In the genomic region with DNA sequence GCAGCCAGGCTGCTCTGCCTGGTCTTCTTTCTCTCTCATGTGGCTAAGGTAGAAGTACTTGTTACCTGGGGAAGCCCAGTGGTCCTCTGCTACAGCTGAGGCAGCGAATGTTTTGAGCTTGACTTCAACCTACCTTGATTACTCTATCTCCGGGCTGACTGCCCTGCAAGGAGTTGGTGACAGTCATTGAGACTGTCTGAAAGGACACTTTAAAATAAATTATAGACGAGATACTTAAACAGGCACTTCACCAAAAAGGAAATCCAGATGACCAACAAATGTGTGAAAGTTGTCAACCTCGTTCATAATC, we compare ENCODE assay signal across 8 cellular contexts. TPM values are rescaled to one million over a fixed set of nuclear protein-coding genes. Genes with fewer than 3 reads are reported as not detected.
DNase-seq lines count a peak whose midpoint lies in the region; ATAC-seq and TF ChIP-seq lines count a peak whose summit lies in the region.

No MANE protein-coding gene starts in this region.

- H3K79me2 ChIP-seq in neural cell (replicated peaks; ENCODE audit: insufficient read depth, low read length) = no peaks in the 10 kb centered on the region

- H3K4me2 ChIP-seq in neural cell (ENCODE audit: low read length) = peak overlapping the region; percentile 79

- H3K36me3 ChIP-seq in neural cell (ENCODE audit: insufficient read depth, low read length) = no peaks in the 10 kb centered on the region

- peak overlapping the region; percentile 87 for H3K4me3 Mint-ChIP-seq in Calu3 (ENCODE audit: low read depth, unreplicated experiment)
- peak overlapping the region; percentile 87 for H3K4me3 Mint-ChIP-seq in central memory CD8-positive, alpha-beta T cell

- peak overlapping the region; percentile 93 for H3K4me3 ChIP-seq in neural cell (ENCODE audit: low read length)

- H3K27me3 Mint-ChIP-seq in Calu3 (ENCODE audit: unreplicated experiment) = peaks cover 21% of the 10 kb centered on the region
- peaks cover 4% of the 10 kb centered on the region for H3K27me3 Mint-ChIP-seq in central memory CD8-positive, alpha-beta T cell

- no peak for DNase-seq in Calu3
- DNase-seq in central memory CD8-positive, alpha-beta T cell (ENCODE audit: low spot score in 2 of 2) = no peak
- DNase-seq in midbrain (lab: John Stamatoyannopoulos, UW) = no peak
- no peak for DNase-seq in NCI-H2196 (lab: John Stamatoyannopoulos, UW; ENCODE audit: unreplicated experiment)

- H3K27me3 ChIP-seq in neural cell (ENCODE audit: insufficient read depth, low read depth, low read length) = no peaks in the 10 kb centered on the region

- ATAC-seq in HG03342 (IDR thresholded peaks at IDR 0.05; ENCODE audit: unreplicated experiment) = peak; percentile 50
- ATAC-seq in central memory CD8-positive, alpha-beta T cell (replicated peaks; ENCODE audit: extremely low read depth, poor library complexity, severe bottlenecking) = peak; percentile 21
- no peak for ATAC-seq in GM18858 (IDR thresholded peaks at IDR 0.05; ENCODE audit: unreplicated experiment)
- no peak for ATAC-seq in HG02938 (IDR thresholded peaks at IDR 0.05; ENCODE audit: unreplicated experiment)

- H3K27ac Mint-ChIP-seq in Calu3 (ENCODE audit: unreplicated experiment) = peak overlapping the region; percentile 14
- H3K27ac Mint-ChIP-seq in central memory CD8-positive, alpha-beta T cell (ENCODE audit: low read depth) = peak overlapping the region; percentile 49

- H3K4me1 Mint-ChIP-seq in Calu3 (ENCODE audit: low read depth, unreplicated experiment) = no peaks in the 10 kb centered on the region
- H3K4me1 Mint-ChIP-seq in central memory CD8-positive, alpha-beta T cell = peaks cover 16% of the 10 kb centered on the region

- no peak for TF ChIP-seq RAD21 in neural cell (conservative IDR thresholded peaks at IDR 0.05)

- peaks cover 17% of the 10 kb centered on the region for H3K36me3 Mint-ChIP-seq in Calu3 (ENCODE audit: insufficient read depth, unreplicated experiment)
- peaks cover 3% of the 10 kb centered on the region for H3K36me3 Mint-ChIP-seq in central memory CD8-positive, alpha-beta T cell (ENCODE audit: insufficient read depth)

- H3K9me2 ChIP-seq in neural cell (ENCODE audit: insufficient read depth, low read length) = no peaks in the 10 kb centered on the region

- H3F3A ChIP-seq in neural cell (ENCODE audit: insufficient read depth, low read length, poor library complexity, severe bottlenecking) = no peaks in the 10 kb centered on the region

- CTCF ChIA-PET in Calu3 (lab: Charles Lee) = interaction anchor here (1.4 kb wide), 1 partner anchor 60 kb away, joined by 3 read pairs; no protein-coding TSS in a partner anchor

- no peak overlapping the region for H3K27ac ChIP-seq in neural cell (ENCODE audit: low read length)

- no peaks in the 10 kb centered on the region for H3K9me3 Mint-ChIP-seq in Calu3 (ENCODE audit: low read depth, unreplicated experiment)
- no peaks in the 10 kb centered on the region for H3K9me3 Mint-ChIP-seq in central memory CD8-positive, alpha-beta T cell

- H2AFZ ChIP-seq in neural cell (ENCODE audit: low read depth, low read length) = no peak overlapping the region

- no peak for TF ChIP-seq CTCF in Calu3 (IDR thresholded peaks at IDR 0.05; ENCODE audit: unreplicated experiment)
- TF ChIP-seq CTCF in neural cell (IDR thresholded peaks at IDR 0.05; ENCODE audit: poor library complexity, severe bottlenecking) = no peak

- H4K20me1 ChIP-seq in neural cell (ENCODE audit: insufficient read depth) = no peaks in the 10 kb centered on the region

- intact Hi-C loops in Calu3 (cut with micrococcal nuclease; ENCODE audit: unreplicated experiment) = loop anchor here (2.0 kb wide), 1 partner anchor 61 kb away; no protein-coding TSS in a partner anchor

- no peak for TF ChIP-seq EP300 in neural cell (conservative IDR thresholded peaks at IDR 0.05; ENCODE audit: poor library complexity, severe bottlenecking)

- no TSS peak for BruUV-seq in Calu3 (replicated peaks; lab: Mats Ljungman, UMichigan)

- no peak overlapping the region for H3K9ac ChIP-seq in neural cell (ENCODE audit: low read length)

- no peaks in the 10 kb centered on the region for H3K9me3 ChIP-seq in neural cell (ENCODE audit: low read length)

TF ChIP-seq in neural cell, 6 proteins besides CTCF, POLR2A, EP300 and RAD21:
- no peak for TF ChIP-seq POLR2AphosphoS5 (IDR thresholded peaks at IDR 0.05)
- TF ChIP-seq, protein P1, sequence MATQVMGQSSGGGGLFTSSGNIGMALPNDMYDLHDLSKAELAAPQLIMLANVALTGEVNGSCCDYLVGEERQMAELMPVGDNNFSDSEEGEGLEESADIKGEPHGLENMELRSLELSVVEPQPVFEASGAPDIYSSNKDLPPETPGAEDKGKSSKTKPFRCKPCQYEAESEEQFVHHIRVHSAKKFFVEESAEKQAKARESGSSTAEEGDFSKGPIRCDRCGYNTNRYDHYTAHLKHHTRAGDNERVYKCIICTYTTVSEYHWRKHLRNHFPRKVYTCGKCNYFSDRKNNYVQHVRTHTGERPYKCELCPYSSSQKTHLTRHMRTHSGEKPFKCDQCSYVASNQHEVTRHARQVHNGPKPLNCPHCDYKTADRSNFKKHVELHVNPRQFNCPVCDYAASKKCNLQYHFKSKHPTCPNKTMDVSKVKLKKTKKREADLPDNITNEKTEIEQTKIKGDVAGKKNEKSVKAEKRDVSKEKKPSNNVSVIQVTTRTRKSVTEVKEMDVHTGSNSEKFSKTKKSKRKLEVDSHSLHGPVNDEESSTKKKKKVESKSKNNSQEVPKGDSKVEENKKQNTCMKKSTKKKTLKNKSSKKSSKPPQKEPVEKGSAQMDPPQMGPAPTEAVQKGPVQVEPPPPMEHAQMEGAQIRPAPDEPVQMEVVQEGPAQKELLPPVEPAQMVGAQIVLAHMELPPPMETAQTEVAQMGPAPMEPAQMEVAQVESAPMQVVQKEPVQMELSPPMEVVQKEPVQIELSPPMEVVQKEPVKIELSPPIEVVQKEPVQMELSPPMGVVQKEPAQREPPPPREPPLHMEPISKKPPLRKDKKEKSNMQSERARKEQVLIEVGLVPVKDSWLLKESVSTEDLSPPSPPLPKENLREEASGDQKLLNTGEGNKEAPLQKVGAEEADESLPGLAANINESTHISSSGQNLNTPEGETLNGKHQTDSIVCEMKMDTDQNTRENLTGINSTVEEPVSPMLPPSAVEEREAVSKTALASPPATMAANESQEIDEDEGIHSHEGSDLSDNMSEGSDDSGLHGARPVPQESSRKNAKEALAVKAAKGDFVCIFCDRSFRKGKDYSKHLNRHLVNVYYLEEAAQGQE (IDR thresholded peaks at IDR 0.05; ENCODE audit: borderline replicate concordance) = no peak
- no peak for TF ChIP-seq TAF1 (IDR thresholded peaks at IDR 0.05; ENCODE audit: low read depth)
- no peak for TF ChIP-seq EZH2 (IDR thresholded peaks at IDR 0.05; ENCODE audit: borderline replicate concordance, insufficient read depth, low read length, poor library complexity, severe bottlenecking)
- no peak for TF ChIP-seq MXI1 (conservative IDR thresholded peaks at IDR 0.05; ENCODE audit: poor library complexity, severe bottlenecking)
- no peak for TF ChIP-seq SMC3 (conservative IDR thresholded peaks at IDR 0.05; ENCODE audit: poor library complexity)
TF ChIP-seq in neural cell: peak in this region for 0.

RNA-seq across cellular contexts. Expression of gene CIT, which starts 0.5 kb away (rescaled TPM):
- 72.4 and 82.3 TPM in 2 replicates for total RNA-seq in Calu3 (2022)
- 3.3 and 12.4 TPM in 2 replicates for polyA plus RNA-seq in neural cell
- 14.9 and 24.7 TPM in 2 replicates for polyA minus RNA-seq in neural cell

Comparison
In these comparisons a context has a peak if more than half of its experiments do, and no peak if none do; other contexts are left out.
1. ATAC-seq: peak in HG03342 (single experiment) and central memory CD8-positive, alpha-beta T cell (single experiment); none in GM18858 (single experiment) and HG02938 (single experiment).